ENCODE assay signal across 15 cellular contexts in the genomic region with DNA sequence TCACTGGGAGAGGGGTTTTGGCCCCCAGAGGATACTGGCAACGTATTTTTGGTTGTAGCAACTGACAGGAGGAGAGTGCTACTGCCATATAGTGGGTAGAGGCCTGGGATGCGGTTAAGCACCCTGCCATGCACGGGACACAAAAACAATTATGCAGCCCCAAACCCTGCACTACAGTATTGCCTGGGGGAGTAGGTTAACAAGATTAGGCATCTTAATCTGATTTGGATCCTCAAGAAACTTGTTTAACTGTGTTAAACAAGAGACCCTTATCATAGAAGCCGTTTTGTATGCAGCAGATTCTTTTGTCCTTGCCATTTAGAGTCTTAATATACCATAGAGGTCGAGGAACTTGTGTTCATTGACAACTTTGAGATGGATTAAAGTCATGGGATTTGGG. TPM values are rescaled to one million over a fixed set of nuclear protein-coding genes. Genes with fewer than 3 reads are reported as not detected.
DNase-seq lines count a peak whose midpoint lies in the region; ATAC-seq and TF ChIP-seq lines count a peak whose summit lies in the region.
"Had no signal": no experiment of that assay in that cellular context is flagged by ENCODE, and none has a peak within 500 bp of the region (broad histone marks: within the 10 kb centered on the region; RNA-seq: fewer than 3 reads in every experiment).

No MANE protein-coding gene starts in this region.

- H3K36me3 ChIP-seq in Loucy (ENCODE audit: insufficient read depth, low read length), result no peaks in the 10 kb centered on the region
- no peaks in the 10 kb centered on the region for H3K36me3 ChIP-seq in ascending aorta
- no peaks in the 10 kb centered on the region for H3K36me3 ChIP-seq in lower lobe of right lung
- H3K36me3 ChIP-seq in stomach smooth muscle (ENCODE audit: control insufficient read depth in 2 of 2, insufficient read depth in 2 of 2, low read length in 2 of 2), result no peaks in the 10 kb centered on the region
- H3K36me3 ChIP-seq in Peyer's patch, result no peaks in the 10 kb centered on the region
- H3K36me3 ChIP-seq in naive thymus-derived CD4-positive, alpha-beta T cell (ENCODE audit: control insufficient read depth in 2 of 3, insufficient read depth in 3 of 3, low read length in 3 of 3), result no peaks in the 10 kb centered on the region
- H3K36me3 ChIP-seq: prostate gland had no signal

- 0 out of 2 replicates have a peak, but pooled peaks cover 4% of the 10 kb centered on the region for H3K79me2 ChIP-seq in Loucy (ENCODE audit: insufficient read depth, low read length)

- H3K9me3 ChIP-seq in Loucy (ENCODE audit: insufficient read depth, low read depth, low read length) (no peaks in the 10 kb centered on the region), ascending aorta (no peaks in the 10 kb centered on the region), lower lobe of right lung (no peaks in the 10 kb centered on the region), stomach smooth muscle (ENCODE audit: control insufficient read depth in 2 of 2, low read length in 2 of 2) (no peaks in the 10 kb centered on the region), Peyer's patch (no peaks in the 10 kb centered on the region)
- no peaks in the 10 kb centered on the region for H3K9me3 ChIP-seq in naive thymus-derived CD4-positive, alpha-beta T cell (ENCODE audit: control insufficient read depth in 2 of 3, low read length in 3 of 3)
- H3K9me3 ChIP-seq: prostate gland had no signal

- H2AFZ ChIP-seq in Loucy (ENCODE audit: low read length), result no peak overlapping the region

- peaks cover 12% of the 10 kb centered on the region for H3K27me3 ChIP-seq in Loucy (ENCODE audit: insufficient read depth, low read length, poor library complexity, severe bottlenecking)
- no peaks in the 10 kb centered on the region for H3K27me3 ChIP-seq in ascending aorta
- no peaks in the 10 kb centered on the region for H3K27me3 ChIP-seq in lower lobe of right lung (ENCODE audit: low read depth)
- no peaks in the 10 kb centered on the region for H3K27me3 ChIP-seq in stomach smooth muscle (ENCODE audit: control insufficient read depth in 1 of 2, insufficient read depth in 2 of 2, low read length in 2 of 2)
- no peaks in the 10 kb centered on the region for H3K27me3 ChIP-seq in Peyer's patch
- H3K27me3 ChIP-seq in naive thymus-derived CD4-positive, alpha-beta T cell (ENCODE audit: control insufficient read depth in 2 of 2, insufficient read depth in 2 of 2, low read length in 2 of 2), result peaks cover 0 to 6% of the 10 kb centered on the region in 2 donors

- H4K20me1 ChIP-seq in Loucy (ENCODE audit: insufficient read depth, low read length, poor library complexity, severe bottlenecking), result no peaks in the 10 kb centered on the region

- H3K4me1 ChIP-seq in Loucy (ENCODE audit: insufficient read depth, low read length, poor library complexity, severe bottlenecking) (peaks cover 43% of the 10 kb centered on the region), ascending aorta (peaks cover 7 to 34% of the 10 kb centered on the region in 2 donors), lower lobe of right lung (peaks cover 41% of the 10 kb centered on the region), stomach smooth muscle (ENCODE audit: control insufficient read depth, insufficient read depth, low read length) (peaks cover 36% of the 10 kb centered on the region), Peyer's patch (peaks cover 0 to 15% (median 0%) of the 10 kb centered on the region in 4 donors)
- peaks cover 5 to 12% of the 10 kb centered on the region in 2 donors for H3K4me1 ChIP-seq in naive thymus-derived CD4-positive, alpha-beta T cell (ENCODE audit: control insufficient read depth in 2 of 2, insufficient read depth in 2 of 2, low read length in 2 of 2)
- H3K4me1 ChIP-seq: prostate gland had no signal

- no peak overlapping the region for H3K27ac Mint-ChIP-seq in naive thymus-derived CD4-positive, alpha-beta T cell
- H3K27ac Mint-ChIP-seq in activated naive CD4-positive, alpha-beta T cell treated with anti-CD3 and anti-CD28 coated beads, Interleukin-2, amount 10 ng/mL, durations not matched to agents 7 days and 5 days, result no peak overlapping the region
- H3K27ac Mint-ChIP-seq: stimulated activated naive CD8-positive, alpha-beta T cell treated with anti-CD3 and anti-CD28 coated beads, Interleukin-15, Interleukin-2, amounts not matched to agents 100 ng/mL and 50 ng/mL, for 24 hours had no signal

- peak overlapping the region; percentile 97 for H3K27ac ChIP-seq in ascending aorta
- no peak overlapping the region for H3K27ac ChIP-seq in lower lobe of right lung
- H3K27ac ChIP-seq in stomach smooth muscle (ENCODE audit: low read length), result peak overlapping the region; percentile 98
- H3K27ac ChIP-seq in Peyer's patch, result peak overlapping the region in 2 of 4 donors; percentile 43 to 90
- H3K27ac ChIP-seq in naive thymus-derived CD4-positive, alpha-beta T cell (ENCODE audit: low read depth, low read length), result no peak overlapping the region

- no peak for TF ChIP-seq CTCF in Loucy (conservative IDR thresholded peaks at IDR 0.05; ENCODE audit: low read length)
- TF ChIP-seq CTCF in ascending aorta (IDR thresholded peaks at IDR 0.05), result no peak
- TF ChIP-seq CTCF in lower lobe of right lung (IDR thresholded peaks at IDR 0.05), result no peak
- no peak for TF ChIP-seq CTCF in Peyer's patch (IDR thresholded peaks at IDR 0.05)

- CTCF ChIA-PET in naive thymus-derived CD4-positive, alpha-beta T cell (lab: Charles Lee), result no interaction called here
- CTCF ChIA-PET in activated naive CD4-positive, alpha-beta T cell treated with anti-CD3 and anti-CD28 coated beads, Interleukin-2, amount 10 ng/mL, durations not matched to agents 7 days and 5 days (lab: Charles Lee), result no interaction called here

- no peaks in the 10 kb centered on the region for H3K36me3 Mint-ChIP-seq in naive thymus-derived CD4-positive, alpha-beta T cell
- no peaks in the 10 kb centered on the region for H3K36me3 Mint-ChIP-seq in activated naive CD4-positive, alpha-beta T cell treated with anti-CD3 and anti-CD28 coated beads, Interleukin-2, amount 10 ng/mL, durations not matched to agents 7 days and 5 days

- H3K9ac ChIP-seq in Loucy (ENCODE audit: low read depth, low read length, poor library complexity, severe bottlenecking), result no peak overlapping the region
- H3K9ac ChIP-seq in stomach smooth muscle (ENCODE audit: low read length in 2 of 2), result peak overlapping the region in 1 of 2 donors; percentile 99

- POLR2A ChIA-PET in naive thymus-derived CD4-positive, alpha-beta T cell (lab: Charles Lee), result no interaction called here

- no peak overlapping the region for H3K4me3 Mint-ChIP-seq in naive thymus-derived CD4-positive, alpha-beta T cell
- no peak overlapping the region for H3K4me3 Mint-ChIP-seq in activated naive CD4-positive, alpha-beta T cell treated with anti-CD3 and anti-CD28 coated beads, Interleukin-2, amount 10 ng/mL, durations not matched to agents 7 days and 5 days
- H3K4me3 Mint-ChIP-seq: stimulated activated naive CD8-positive, alpha-beta T cell treated with anti-CD3 and anti-CD28 coated beads, Interleukin-15, Interleukin-2, amounts not matched to agents 100 ng/mL and 50 ng/mL, for 24 hours had no signal

- no peak for TF ChIP-seq POLR2A in Peyer's patch (IDR thresholded peaks at IDR 0.05)

- no peaks in the 10 kb centered on the region for H3F3A ChIP-seq in Loucy (ENCODE audit: low read depth)

- peaks cover 10 to 21% (median 13%) of the 10 kb centered on the region in 7 donors for H3K4me1 Mint-ChIP-seq in naive thymus-derived CD4-positive, alpha-beta T cell
- peaks cover 25% of the 10 kb centered on the region for H3K4me1 Mint-ChIP-seq in activated naive CD4-positive, alpha-beta T cell treated with anti-CD3 and anti-CD28 coated beads, Interleukin-2, amount 10 ng/mL, durations not matched to agents 7 days and 5 days

- H3K9me3 Mint-ChIP-seq in naive thymus-derived CD4-positive, alpha-beta T cell, result peaks cover 0 to 2% (median 0%) of the 10 kb centered on the region in 11 donors
- H3K9me3 Mint-ChIP-seq in activated naive CD4-positive, alpha-beta T cell treated with anti-CD3 and anti-CD28 coated beads, Interleukin-2, amount 10 ng/mL, durations not matched to agents 7 days and 5 days, result no peaks in the 10 kb centered on the region
- H3K9me3 Mint-ChIP-seq: stimulated activated naive CD8-positive, alpha-beta T cell treated with anti-CD3 and anti-CD28 coated beads, Interleukin-15, Interleukin-2, amounts not matched to agents 100 ng/mL and 50 ng/mL, for 24 hours had no signal

- ATAC-seq in lower lobe of right lung (no peak), HG02884 (IDR thresholded peaks at IDR 0.05; ENCODE audit: unreplicated experiment) (no peak)
- no peak for ATAC-seq in naive thymus-derived CD4-positive, alpha-beta T cell

- no peak overlapping the region for H3K4me3 ChIP-seq in Loucy (ENCODE audit: low read length, poor library complexity, severe bottlenecking)
- peak overlapping the region in 1 of 2 donors; percentile 89 for H3K4me3 ChIP-seq in ascending aorta
- peak overlapping the region; percentile 73 for H3K4me3 ChIP-seq in lower lobe of right lung
- peak overlapping the region; percentile 95 to 96 for H3K4me3 ChIP-seq in stomach smooth muscle (ENCODE audit: low read length in 2 of 2)
- H3K4me3 ChIP-seq in Peyer's patch, result no peak overlapping the region
- H3K4me3 ChIP-seq in naive thymus-derived CD4-positive, alpha-beta T cell (ENCODE audit: low read length), result no peak overlapping the region
- H3K4me3 ChIP-seq: prostate gland had no signal

- peak overlapping the region; percentile 97 for H3K4me2 ChIP-seq in Loucy (ENCODE audit: low read depth, low read length, poor library complexity, severe bottlenecking)

- intact Hi-C loops in ascending aorta (cut with DNase I) (loop anchor here (5.0 to 10.0 kb wide), 4 partner anchors 60 to 472 kb away; a partner anchor contains a TSS), lower lobe of right lung (cut with DNase I) (no loop called here)
- intact Hi-C loops in naive thymus-derived CD4-positive, alpha-beta T cell (cut with micrococcal nuclease), result loop anchor here (5.0 kb wide), 1 partner anchor 145 kb away; no protein-coding TSS in a partner anchor

- no peaks in the 10 kb centered on the region for H3K9me2 ChIP-seq in Loucy (replicated peaks; ENCODE audit: low read depth, low read length)

- H3K27me3 Mint-ChIP-seq in naive thymus-derived CD4-positive, alpha-beta T cell, result peaks cover 27 to 75% (median 54%) of the 10 kb centered on the region in 5 donors
- peaks cover 63% of the 10 kb centered on the region for H3K27me3 Mint-ChIP-seq in activated naive CD4-positive, alpha-beta T cell treated with anti-CD3 and anti-CD28 coated beads, Interleukin-2, amount 10 ng/mL, durations not matched to agents 7 days and 5 days

- DNase-seq in ascending aorta (ENCODE audit: low spot score in 2 of 2) (no peak), lower lobe of right lung (no peak), Peyer's patch (no peak)
- no peak for DNase-seq in naive thymus-derived CD4-positive, alpha-beta T cell
- no peak for DNase-seq in activated naive CD4-positive, alpha-beta T cell treated with anti-CD3 and anti-CD28 coated beads, Interleukin-2, amount 10 ng/mL, durations not matched to agents 7 days and 5 days
- DNase-seq: activated naive CD4-positive, alpha-beta T cell treated with anti-CD3 and anti-CD28 coated beads, Interleukin-2, amount 50 U/mL, for 16 hours; dermis blood vessel endothelial cell; foreskin melanocyte; stimulated activated CD4-positive, alpha-beta T cell treated with anti-CD3 and anti-CD28 coated beads, Interleukin-4, amount 100 ng/mL, for 4 hours; T1000 had no signal

RNA-seq across cellular contexts. Expression of a gene that starts 3.4 kb away (rescaled TPM):
- total RNA-seq in ascending aorta (58.6 TPM), lower lobe of right lung (33.6 TPM), Peyer's patch (10 to 100 TPM in 3 of 4 donors, 1 to 10 TPM in 1; 6.0 to 66.0 (median 12.5) TPM)
- total RNA-seq in naive thymus-derived CD4-positive, alpha-beta T cell, result 1 to 10 TPM in 3 of 5 experiments, under 1 TPM in 2; 0.38 to 6.8 (median 1.6) TPM
- polyA plus RNA-seq in naive thymus-derived CD4-positive, alpha-beta T cell, result under 1 TPM; 0.15 to 0.45 TPM

Comparison
In these comparisons a context has a peak if more than half of its experiments do, and no peak if none do; other contexts are left out.
1. H3K4me3 ChIP-seq: peak in lower lobe of right lung (single experiment) and stomach smooth muscle (2 of 2); none in Loucy (single experiment), Peyer's patch (0 of 4) and naive thymus-derived CD4-positive, alpha-beta T cell (single experiment).
2. H3K27ac ChIP-seq: peak in ascending aorta (2 of 2) and stomach smooth muscle (single experiment); none in lower lobe of right lung (single experiment) and naive thymus-derived CD4-positive, alpha-beta T cell (single experiment).